ENCODE assay signal across 7 cellular contexts in genomic region chr2:187084524-187084923, GRCh38.
"Had no signal": no experiment of that assay in that cellular context is flagged by ENCODE, and none has a peak within 500 bp of the region (broad histone marks: within the 10 kb centered on the region; RNA-seq: fewer than 3 reads in every experiment).

No MANE protein-coding gene starts in this region.

- FAIRE-seq: HTR-8/SVneo had no signal

- H3K27me3 Mint-ChIP-seq: IgD-negative memory B cell had no signal

- H3K9ac ChIP-seq: GM23248 had no signal

- H3K4me3 Mint-ChIP-seq: IgD-negative memory B cell had no signal

- H3K4me1 Mint-ChIP-seq: IgD-negative memory B cell had no signal

- H2AFZ ChIP-seq: GM23248 had no signal

- H3K27ac Mint-ChIP-seq: IgD-negative memory B cell had no signal

- H3K36me3 Mint-ChIP-seq: IgD-negative memory B cell had no signal

- H3K36me3 ChIP-seq: HAP-1 had no signal

- H3K27ac ChIP-seq: GM23248 had no signal

- H3K4me1 ChIP-seq: HAP-1 had no signal

- DNase-seq: GM23248, H7, Kasumi-1, KG1 had no signal

- H3K4me3 ChIP-seq: GM23248, HAP-1 had no signal

- H3K9me3 ChIP-seq: HAP-1 had no signal
